ENCODE assay signal across 10 cellular contexts in the genomic region with DNA sequence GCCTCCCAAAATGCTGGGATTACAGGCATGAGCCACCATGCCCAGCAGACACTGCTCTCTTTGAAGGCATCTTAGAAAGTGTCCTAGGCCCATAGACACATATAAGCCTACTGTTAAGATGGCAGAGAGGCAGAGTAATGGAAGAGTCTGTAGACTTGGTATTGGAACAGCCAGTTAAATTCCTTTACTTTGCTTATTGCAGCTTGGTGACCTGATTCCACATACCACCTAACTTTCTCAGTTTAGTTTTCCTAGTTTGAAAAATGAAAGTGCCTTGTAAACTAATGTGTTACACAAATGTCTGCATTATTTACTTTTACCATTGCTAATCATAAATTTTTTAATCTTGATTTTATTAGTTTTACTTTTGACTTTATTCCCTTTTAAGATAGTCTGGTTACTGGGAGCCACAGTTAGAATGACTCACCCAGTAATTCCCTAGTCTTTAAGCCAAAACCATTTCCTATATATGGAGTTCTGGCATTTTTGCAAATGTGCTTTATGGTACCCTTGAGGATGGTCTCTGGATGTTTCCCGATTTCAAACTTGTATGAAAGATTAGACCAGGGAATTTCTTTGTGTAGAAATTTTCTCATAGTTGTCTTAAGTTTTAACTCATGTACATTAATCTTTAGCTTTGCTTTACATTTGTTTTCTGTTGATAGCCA. TPM values are rescaled to one million over a fixed set of nuclear protein-coding genes. Genes with fewer than 3 reads are reported as not detected.
A peak's percentile ranks its signal among the peaks of the same experiment; 100 is the strongest.
DNase-seq lines count a peak whose midpoint lies in the region; ATAC-seq and TF ChIP-seq lines count a peak whose summit lies in the region.
"Had no signal": no experiment of that assay in that cellular context is flagged by ENCODE, and none has a peak within 500 bp of the region (broad histone marks: within the 10 kb centered on the region; RNA-seq: fewer than 3 reads in every experiment).

No MANE protein-coding gene starts in this region.

- no peaks in the 10 kb centered on the region for H3K9me3 ChIP-seq in CD4-positive, CD25-positive, alpha-beta regulatory T cell (ENCODE audit: control insufficient read depth in 2 of 2, low read length in 2 of 2)
- H3K9me3 ChIP-seq in IMR-90 (ENCODE audit: control insufficient read depth, insufficient read depth, low read length): no peaks in the 10 kb centered on the region
- H3K9me3 ChIP-seq: breast epithelium had no signal

- peaks cover 20 to 95% (median 60%) of the 10 kb centered on the region in 4 donors for H3K4me1 Mint-ChIP-seq in CD4-positive, CD25-positive, alpha-beta regulatory T cell
- H3K4me1 Mint-ChIP-seq in osteocyte (ENCODE audit: unreplicated experiment) (peaks cover 26% of the 10 kb centered on the region), endothelial cell (ENCODE audit: unreplicated experiment) (peaks cover 21% of the 10 kb centered on the region)

- peaks cover 5% of the 10 kb centered on the region; the same call in 1 of the 2 replicates for H4K20me1 ChIP-seq in IMR-90 (ENCODE audit: insufficient read depth, low read length)

- peak overlapping the region; percentile 46; the same call in 1 of the 2 replicates for H3K4me2 ChIP-seq in IMR-90 (ENCODE audit: low read depth, low read length)

- peak overlapping the region; percentile 54; the same call in 1 of the 2 replicates for H3K56ac ChIP-seq in IMR-90 (ENCODE audit: extremely low read depth, insufficient read depth, low read length)

- H2AK9ac ChIP-seq in IMR-90 (replicated peaks; ENCODE audit: low read depth, low read length, poor library complexity): no peak overlapping the region

- peak overlapping the region; percentile 57; the same call in 1 of the 2 replicates for H3K18ac ChIP-seq in IMR-90 (ENCODE audit: low read depth, low read length)

- H2BK5ac ChIP-seq in IMR-90 (ENCODE audit: low read depth, low read length, poor library complexity, severe bottlenecking): peak overlapping the region; percentile 71

- peak overlapping the region; percentile 84 for H2BK120ac ChIP-seq in IMR-90 (ENCODE audit: low read depth, low read length)

- peak overlapping the region; percentile 73 for H2AK5ac ChIP-seq in IMR-90 (ENCODE audit: low read depth, low read length)

- H4K5ac ChIP-seq in IMR-90 (ENCODE audit: low read depth, low read length): peak overlapping the region; percentile 49; the same call in 1 of the 2 replicates

- POLR2A ChIA-PET in IMR-90 (lab: Charles Lee; ENCODE audit: unreplicated experiment): no interaction called here

- ATAC-seq in CD4-positive, CD25-positive, alpha-beta regulatory T cell (ENCODE audit: low read depth in 2 of 2): no peak
- ATAC-seq in IMR-90 (ENCODE audit: low read depth): peak; percentile 49
- ATAC-seq in HG02759 (IDR thresholded peaks at IDR 0.05; ENCODE audit: unreplicated experiment): no peak

- peaks cover 100% of the 10 kb centered on the region for H3K4me1 ChIP-seq in CD4-positive, CD25-positive, alpha-beta regulatory T cell (ENCODE audit: control insufficient read depth, insufficient read depth, low read length, poor library complexity, severe bottlenecking)
- peaks cover 15% of the 10 kb centered on the region for H3K4me1 ChIP-seq in IMR-90 (ENCODE audit: control insufficient read depth, insufficient read depth, low read length)
- H3K4me1 ChIP-seq: parathyroid adenoma had no signal

- peak overlapping the region; percentile 99 for H3K27ac ChIP-seq in CD4-positive, CD25-positive, alpha-beta regulatory T cell (ENCODE audit: insufficient read depth, low read length, poor library complexity, severe bottlenecking)
- H3K27ac ChIP-seq in IMR-90 (ENCODE audit: insufficient read depth, low read length) (peak overlapping the region; percentile 78), angular gyrus (ENCODE audit: low read depth, low read length) (peak overlapping the region; percentile 5)
- H3K27ac ChIP-seq: parathyroid adenoma had no signal

- no peak for TF ChIP-seq CTCF in IMR-90 (conservative IDR thresholded peaks at IDR 0.05; ENCODE audit: low read depth, low read length)
- TF ChIP-seq CTCF in osteocyte (IDR thresholded peaks at IDR 0.05): no peak
- no peak for TF ChIP-seq CTCF in endothelial cell (IDR thresholded peaks at IDR 0.05; ENCODE audit: unreplicated experiment)

- peak overlapping the region; percentile 46 to 63; a peak in 2 of 4 replicates for H4K8ac ChIP-seq in IMR-90 (ENCODE audit: low read depth in 2 of 2, low read length in 2 of 2)

- H3K36me3 Mint-ChIP-seq in CD4-positive, CD25-positive, alpha-beta regulatory T cell: peaks cover 40% of the 10 kb centered on the region
- H3K36me3 Mint-ChIP-seq in osteocyte (ENCODE audit: unreplicated experiment) (no peaks in the 10 kb centered on the region), endothelial cell (ENCODE audit: low read depth, unreplicated experiment) (no peaks in the 10 kb centered on the region)

- no peak for TF ChIP-seq RAD21 in IMR-90 (IDR thresholded peaks at IDR 0.05; ENCODE audit: low read length)

- H3K27me3 ChIP-seq in CD4-positive, CD25-positive, alpha-beta regulatory T cell (ENCODE audit: control insufficient read depth, insufficient read depth, low read length): no peaks in the 10 kb centered on the region
- no peaks in the 10 kb centered on the region for H3K27me3 ChIP-seq in IMR-90 (ENCODE audit: control insufficient read depth, insufficient read depth, low read length)
- H3K27me3 ChIP-seq: breast epithelium had no signal

- H3K9me3 Mint-ChIP-seq in CD4-positive, CD25-positive, alpha-beta regulatory T cell: no peaks in the 10 kb centered on the region
- H3K9me3 Mint-ChIP-seq in osteocyte (ENCODE audit: unreplicated experiment) (no peaks in the 10 kb centered on the region), endothelial cell (ENCODE audit: unreplicated experiment) (no peaks in the 10 kb centered on the region)

- no CpG with 5 or more reads among the region's 1 CpG for WGBS in IMR-90 (ENCODE audit: extremely low coverage in 2 of 2, insufficient read length in 1 of 2), 2 experiments

- in situ Hi-C loops in IMR-90 (cut with MboI; ENCODE audit: low sequenced_read_pairs): no loop called here

- H3K9me1 ChIP-seq in IMR-90 (ENCODE audit: insufficient read depth, low read length): peaks cover 14% of the 10 kb centered on the region

- H3K36me3 ChIP-seq in CD4-positive, CD25-positive, alpha-beta regulatory T cell (ENCODE audit: control insufficient read depth, insufficient read depth, low read length): peaks cover 26% of the 10 kb centered on the region
- H3K36me3 ChIP-seq in IMR-90 (ENCODE audit: control insufficient read depth, insufficient read depth, low read length): no peaks in the 10 kb centered on the region
- H3K36me3 ChIP-seq: breast epithelium had no signal

- H3K27me3 Mint-ChIP-seq in CD4-positive, CD25-positive, alpha-beta regulatory T cell: no peaks in the 10 kb centered on the region
- no peaks in the 10 kb centered on the region for H3K27me3 Mint-ChIP-seq in osteocyte (ENCODE audit: unreplicated experiment)
- peaks cover 2% of the 10 kb centered on the region for H3K27me3 Mint-ChIP-seq in endothelial cell (ENCODE audit: unreplicated experiment)

- H4K91ac ChIP-seq in IMR-90 (ENCODE audit: insufficient read depth, low read depth, low read length): peak overlapping the region; percentile 70; the same call in 1 of the 2 replicates

- H3K9ac ChIP-seq in IMR-90 (ENCODE audit: low read depth, low read length): no peak overlapping the region
- H3K9ac ChIP-seq: parathyroid adenoma had no signal

- peak overlapping the region; percentile 82 for H3K4me3 ChIP-seq in CD4-positive, CD25-positive, alpha-beta regulatory T cell (ENCODE audit: low read depth, low read length)
- H3K4me3 ChIP-seq in IMR-90 (ENCODE audit: insufficient read depth, low read depth, low read length): no peak overlapping the region
- H3K4me3 ChIP-seq: breast epithelium had no signal

- TF ChIP-seq POLR2A in IMR-90 (IDR thresholded peaks at IDR 0.05; ENCODE audit: low read depth, low read length): no peak

- peaks cover 18 to 66% of the 10 kb centered on the region in 2 experiments for H3K79me1 ChIP-seq in IMR-90 (ENCODE audit: low read depth in 1 of 2, low read length in 2 of 2)

- no peak overlapping the region for H2AFZ ChIP-seq in IMR-90 (replicated peaks; ENCODE audit: low read length, poor library complexity)
- H2AFZ ChIP-seq: parathyroid adenoma had no signal

- H3K4me3 Mint-ChIP-seq in CD4-positive, CD25-positive, alpha-beta regulatory T cell: peak overlapping the region; percentile 84 to 100 (median 93)
- H3K4me3 Mint-ChIP-seq in osteocyte (ENCODE audit: unreplicated experiment) (no peak overlapping the region), endothelial cell (ENCODE audit: unreplicated experiment) (no peak overlapping the region)

- H3K27ac Mint-ChIP-seq in CD4-positive, CD25-positive, alpha-beta regulatory T cell: peak overlapping the region; percentile 97 to 99 (median 98)
- H3K27ac Mint-ChIP-seq in osteocyte (ENCODE audit: unreplicated experiment) (peak overlapping the region; percentile 54), endothelial cell (ENCODE audit: unreplicated experiment) (no peak overlapping the region)

- CTCF ChIA-PET in IMR-90 (lab: Yijun Ruan, JAX): no interaction called here

- peak overlapping the region; percentile 83; the same call in 1 of the 2 replicates for H3K4ac ChIP-seq in IMR-90 (ENCODE audit: low read depth, low read length)

- BruUV-seq in IMR-90 (replicated peaks; lab: Mats Ljungman, UMichigan): no TSS peak

- H2BK15ac ChIP-seq in IMR-90 (ENCODE audit: low read depth, low read length): peak overlapping the region; percentile 82; the same call in 2 of the 3 replicates

- peak overlapping the region; percentile 67; the same call in 1 of the 2 replicates for H3K23ac ChIP-seq in IMR-90 (ENCODE audit: low read depth, low read length)

- intact Hi-C loops in IMR-90 (cut with micrococcal nuclease): no loop called here

- H3K14ac ChIP-seq in IMR-90 (replicated peaks; ENCODE audit: low read depth, low read length): 0 out of 2 replicates have a peak overlapping the region, but pooled peaks have one; percentile 35

- dilution Hi-C loops in IMR-90 (cut with HindIII; ENCODE audit: low sequenced_read_pairs, unreplicated experiment): no loop called here

- H2BK20ac ChIP-seq in IMR-90 (ENCODE audit: low read depth, low read length): peak overlapping the region; percentile 67

- no peak for DNase-seq in CD4-positive, CD25-positive, alpha-beta regulatory T cell
- peak; percentile 65 for DNase-seq in IMR-90
- DNase-seq in osteocyte (ENCODE audit: extremely low spot score, unreplicated experiment): no peak
- no peak for DNase-seq in Ammon's horn (ENCODE audit: low spot score)
- no peak for DNase-seq in occipital lobe (lab: John Stamatoyannopoulos, UW)
- no peak for DNase-seq in endothelial cell (ENCODE audit: low spot score)

TF ChIP-seq in IMR-90, 13 proteins besides CTCF, POLR2A, EP300 and RAD21 (continues in another document):
- no peak for TF ChIP-seq RFX5 (IDR thresholded peaks at IDR 0.05; ENCODE audit: low read depth, low read length)

RNA-seq across cellular contexts. Expression of a gene that starts 6.4 kb away (rescaled TPM):
- 341 TPM for total RNA-seq in CD4-positive, CD25-positive, alpha-beta regulatory T cell
- polyA plus RNA-seq in CD4-positive, CD25-positive, alpha-beta regulatory T cell: 100 to 1,000 TPM; 297 to 472 (median 407) TPM
- 30.1 and 33.6 TPM in 2 replicates for total RNA-seq in IMR-90 (2012; rRNA removed)
- 29.1 and 31.0 TPM in 2 replicates for polyA plus RNA-seq in IMR-90 (2012; rRNA removed)
- 15.8 and 20.4 TPM in 2 replicates for polyA plus RNA-seq in IMR-90 (2012; cell fraction: cytosol; rRNA removed)
- 20.5 and 30.1 TPM in 2 replicates for polyA plus RNA-seq in IMR-90 (2012; cell fraction: nucleus; rRNA removed; ENCODE audit: low replicate concordance)
- 12.7 TPM in 2 replicates for total RNA-seq in osteocyte
- total RNA-seq in occipital lobe: 24.6 TPM
- total RNA-seq in endothelial cell (ENCODE audit: unreplicated experiment): 12.1 TPM

Comparison
In these comparisons a context has a peak if more than half of its experiments do, and no peak if none do; other contexts are left out.
1. H3K27ac ChIP-seq: peak in every context shown above with its lines; median percentile 99 in CD4-positive, CD25-positive, alpha-beta regulatory T cell; 78 in IMR-90; 5 in angular gyrus.
2. H3K4me3 Mint-ChIP-seq: peak in CD4-positive, CD25-positive, alpha-beta regulatory T cell (4 of 4); none in osteocyte (single experiment) and endothelial cell (single experiment).